In the genomic region with DNA sequence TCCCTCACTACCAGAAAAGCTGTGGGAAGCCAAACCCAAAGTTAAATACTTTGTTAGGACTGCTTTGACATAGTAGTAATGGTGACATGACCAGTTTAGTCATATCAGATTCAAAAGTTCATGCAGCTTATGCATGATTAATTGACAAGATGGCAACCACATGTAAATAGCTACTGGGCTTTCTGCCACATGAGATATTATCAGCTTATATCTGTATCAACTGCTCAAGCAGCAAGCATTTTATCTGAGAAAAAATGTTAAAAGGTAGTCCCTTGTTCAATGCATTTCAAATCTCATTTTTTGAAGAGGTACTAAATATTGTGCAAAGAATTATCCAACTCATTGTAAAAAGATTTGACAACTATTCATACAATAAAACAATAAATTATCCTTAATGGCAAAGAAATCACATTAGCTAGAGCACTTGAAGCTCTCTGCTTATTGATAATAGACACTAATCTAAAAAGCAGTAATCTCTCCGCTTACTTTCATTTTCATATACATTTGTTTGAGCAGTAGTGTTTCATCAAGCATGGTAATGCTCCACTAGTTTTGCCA, we compare ENCODE assay signal across 17 cellular contexts.
"Had no signal": no experiment of that assay in that cellular context is flagged by ENCODE, and none has a peak within 500 bp of the region (broad histone marks: within the 10 kb centered on the region; RNA-seq: fewer than 3 reads in every experiment).

No MANE protein-coding gene starts in this region.

- DNase-seq: activated CD4-positive, alpha-beta memory T cell treated with anti-CD3 and anti-CD28 coated beads, Interleukin-2, amount 10 ng/mL, durations not matched to agents 7 days and 5 days; activated CD4-positive, alpha-beta T cell treated with anti-CD3 and anti-CD28 coated beads for 4 hours; activated effector memory CD4-positive, alpha-beta T cell treated with Interleukin-2 at 50 U/mL for 16 hours; activated T-cell treated with anti-CD3 and anti-CD28 coated beads, Interleukin-2, amount 50 U/mL, for 4 hours; body of pancreas; caudate nucleus; hippocampal formation; mammary epithelial cell; naive thymus-derived CD4-positive, alpha-beta T cell; pancreas; stimulated activated CD4-positive, alpha-beta T cell treated with anti-CD3 and anti-CD28 coated beads, Interleukin-1b, Interleukin-23, amount 100 ng/mL, for 48 hours; stimulated activated naive CD8-positive, alpha-beta T cell treated with anti-CD3 and anti-CD28 coated beads, Interleukin-15, amount 100 ng/mL, for 72 hours; upper lobe of left lung had no signal

- H3K27me3 ChIP-seq: body of pancreas, esophagus muscularis mucosa, pancreas, upper lobe of left lung had no signal

- H3K27ac ChIP-seq: body of pancreas, esophagus muscularis mucosa, pancreas, upper lobe of left lung had no signal

- H3K4me1 ChIP-seq: body of pancreas, esophagus muscularis mucosa, pancreas, upper lobe of left lung had no signal

- H3K9me3 ChIP-seq: body of pancreas, esophagus muscularis mucosa, pancreas, upper lobe of left lung had no signal

- H3K4me3 ChIP-seq: body of pancreas, esophagus muscularis mucosa, pancreas, upper lobe of left lung had no signal

- H3K36me3 ChIP-seq: esophagus muscularis mucosa, pancreas, upper lobe of left lung had no signal

- ATAC-seq: activated T-cell treated with anti-CD3 and anti-CD28 coated beads, Interleukin-2, amount 50 U/mL, for 4 hours; body of pancreas; left lobe of liver; naive thymus-derived CD4-positive, alpha-beta T cell; pancreas; stimulated activated naive CD8-positive, alpha-beta T cell treated with anti-CD3 and anti-CD28 coated beads, Interleukin-15, amount 100 ng/mL, for 72 hours had no signal

- FAIRE-seq: colon, keratinocyte, pancreas had no signal
